In genomic region chr18:44589709-44590108, GRCh38 we compare ENCODE assay signal across 1 cellular context.
TF ChIP-seq lines count a peak whose summit lies in the region.

No MANE protein-coding gene starts in this region.

TF ChIP-seq in HEK293, 187 proteins besides CTCF, POLR2A, EP300 and RAD21 (continued from another document):
- TF ChIP-seq ZSCAN4 (tag by site-specific recombination; IDR thresholded peaks at IDR 0.05) (0 out of 2 replicates have a peak, but pooled peaks have one; percentile 42), ZNF398 (tag by site-specific recombination; IDR thresholded peaks at IDR 0.05) (peak; percentile 68), ZFP37 (tag by site-specific recombination; IDR thresholded peaks at IDR 0.05) (0 out of 2 replicates have a peak, but pooled peaks have one; percentile 56), ZNF133 (tag by site-specific recombination; IDR thresholded peaks at IDR 0.05) (peak; percentile 74), ZNF148 (tag by site-specific recombination; IDR thresholded peaks at IDR 0.05; ENCODE audit: borderline replicate concordance) (no peak), ZXDB (tag by site-specific recombination; IDR thresholded peaks at IDR 0.05) (no peak), GFI1B (tag by site-specific recombination; IDR thresholded peaks at IDR 0.05) (0 out of 2 replicates have a peak, but pooled peaks have one; percentile 22)
TF ChIP-seq in HEK293: peak in this region for 9.
